24 cellular contexts compared by ENCODE assay signal in the genomic region with DNA sequence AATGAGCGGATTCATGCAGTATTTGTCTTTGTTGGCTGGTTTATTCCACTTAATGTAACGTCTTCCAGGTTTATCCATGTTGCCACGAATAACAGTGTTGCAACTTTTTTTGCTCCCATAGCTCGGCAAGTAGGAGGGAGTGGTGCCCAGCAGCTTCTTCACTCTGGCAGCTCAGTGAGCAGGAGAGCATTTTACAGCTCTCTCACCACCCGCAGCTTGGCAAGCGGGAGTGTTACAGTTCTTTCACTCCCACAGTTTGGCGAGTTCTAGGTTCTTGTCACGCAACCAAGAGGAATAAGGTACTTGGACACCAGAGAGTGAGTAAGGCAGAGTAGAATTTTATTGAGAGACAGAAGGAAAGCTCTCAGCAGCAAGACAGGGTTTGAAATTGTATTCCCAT.
"Had no signal": no experiment of that assay in that cellular context is flagged by ENCODE, and none has a peak within 500 bp of the region (broad histone marks: within the 10 kb centered on the region; RNA-seq: fewer than 3 reads in every experiment).

No MANE protein-coding gene starts in this region.

- DNase-seq: activated CD4-positive, alpha-beta memory T cell treated with anti-CD3 and anti-CD28 coated beads for 36 hours; activated CD4-positive, alpha-beta T cell treated with anti-CD3 and anti-CD28 coated beads for 48 hours; activated effector memory CD4-positive, alpha-beta T cell treated with Interleukin-2 at 50 U/mL for 16 hours; activated naive CD4-positive, alpha-beta T cell treated with anti-CD3 and anti-CD28 coated beads for 36 hours; activated T-cell treated with anti-CD3 and anti-CD28 coated beads, Interleukin-2, amount 50 U/mL, for 72 hours; effector memory CD4-positive, alpha-beta T cell; foreskin melanocyte; glutamatergic neuron; immature natural killer cell; kidney glomerular epithelial cell; left ventricle myocardium inferior; right lobe of liver; small intestine; stimulated activated CD4-positive, alpha-beta T cell treated with anti-CD3 and anti-CD28 coated beads, Interleukin-2, amount 100 ng/mL, for 24 hours; stimulated activated naive CD8-positive, alpha-beta T cell treated with anti-CD3 and anti-CD28 coated beads, Interleukin-15, amount 100 ng/mL, for 72 hours; trophoblast cell had no signal

- H3K27me3 ChIP-seq: cardiac muscle cell, hepatocyte, neutrophil, right lobe of liver, suprapubic skin, uterus had no signal

- H3K36me3 Mint-ChIP-seq: immature natural killer cell; stimulated activated effector memory CD8-positive, alpha-beta T cell treated with anti-CD3 and anti-CD28 coated beads, Interleukin-12 subunit alpha, Interleukin-12 subunit beta, amount 100 ng/mL, for 72 hours had no signal

- H3K27me3 Mint-ChIP-seq: activated CD4-positive, alpha-beta memory T cell treated with anti-CD3 and anti-CD28 coated beads for 36 hours; dendritic cell treated with granulocyte-macrophage colony-stimulating factor and Interleukin-4, amounts not matched to agents 40 ng/mL and 50 ng/mL, for 4 days; natural killer cell treated with Interleukin-12 subunit alpha and Interleukin-12 subunit beta and Interleukin-15 and Interleukin-18, amount 100 ng/mL, for 72 hours; stimulated activated naive CD8-positive, alpha-beta T cell treated with anti-CD3 and anti-CD28 coated beads, Interleukin-15, amount 100 ng/mL, for 72 hours had no signal

- H3K9me3 ChIP-seq: right lobe of liver had no signal

- H3K4me3 ChIP-seq: cardiac muscle cell, hepatocyte, left ventricle myocardium inferior, right lobe of liver, suprapubic skin, uterus had no signal

- FAIRE-seq: small intestine had no signal

- H3K36me3 ChIP-seq: cardiac muscle cell, left ventricle myocardium inferior, neutrophil, right lobe of liver, suprapubic skin, uterus had no signal

- H3K4me3 Mint-ChIP-seq: activated CD4-positive, alpha-beta memory T cell treated with anti-CD3 and anti-CD28 coated beads for 36 hours; activated naive CD4-positive, alpha-beta T cell treated with anti-CD3 and anti-CD28 coated beads for 36 hours; activated T-cell treated with anti-CD3 and anti-CD28 coated beads, Interleukin-2, amount 50 U/mL, for 72 hours; dendritic cell treated with granulocyte-macrophage colony-stimulating factor and Interleukin-4, amounts not matched to agents 40 ng/mL and 50 ng/mL, for 4 days; immature natural killer cell; natural killer cell treated with Interleukin-12 subunit alpha and Interleukin-12 subunit beta and Interleukin-15 and Interleukin-18, amount 100 ng/mL, for 72 hours; stimulated activated effector memory CD8-positive, alpha-beta T cell treated with anti-CD3 and anti-CD28 coated beads, Interleukin-12 subunit alpha, Interleukin-12 subunit beta, amount 100 ng/mL, for 72 hours; stimulated activated naive CD8-positive, alpha-beta T cell treated with anti-CD3 and anti-CD28 coated beads, Interleukin-15, amount 100 ng/mL, for 72 hours had no signal

- H3K4me1 Mint-ChIP-seq: immature natural killer cell; stimulated activated effector memory CD8-positive, alpha-beta T cell treated with anti-CD3 and anti-CD28 coated beads, Interleukin-12 subunit alpha, Interleukin-12 subunit beta, amount 100 ng/mL, for 72 hours; stimulated activated naive CD8-positive, alpha-beta T cell treated with anti-CD3 and anti-CD28 coated beads, Interleukin-15, amount 100 ng/mL, for 72 hours had no signal

- H3K27ac Mint-ChIP-seq: activated CD4-positive, alpha-beta memory T cell treated with anti-CD3 and anti-CD28 coated beads for 36 hours; activated naive CD4-positive, alpha-beta T cell treated with anti-CD3 and anti-CD28 coated beads for 36 hours; activated T-cell treated with anti-CD3 and anti-CD28 coated beads, Interleukin-2, amount 50 U/mL, for 72 hours; dendritic cell treated with granulocyte-macrophage colony-stimulating factor and Interleukin-4, amounts not matched to agents 40 ng/mL and 50 ng/mL, for 4 days; immature natural killer cell; natural killer cell treated with Interleukin-12 subunit alpha and Interleukin-12 subunit beta and Interleukin-15 and Interleukin-18, amount 100 ng/mL, for 72 hours; stimulated activated effector memory CD8-positive, alpha-beta T cell treated with anti-CD3 and anti-CD28 coated beads, Interleukin-12 subunit alpha, Interleukin-12 subunit beta, amount 100 ng/mL, for 72 hours had no signal
